Comparison of ENCODE assay signal across 15 cellular contexts in genomic region chr12:2417761-2418160, GRCh38.
A peak's percentile ranks its signal among the peaks of the same experiment; 100 is the strongest.
DNase-seq lines count a peak whose midpoint lies in the region; ATAC-seq lines count a peak whose summit lies in the region.
"Had no signal": no experiment of that assay in that cellular context is flagged by ENCODE, and none has a peak within 500 bp of the region (broad histone marks: within the 10 kb centered on the region; RNA-seq: fewer than 3 reads in every experiment).

No MANE protein-coding gene starts in this region.

- H3K27me3 ChIP-seq in H7 (ENCODE audit: control insufficient read depth, insufficient read depth, low read length) (no peaks in the 10 kb centered on the region), iPS DF 6.9 (ENCODE audit: control insufficient read depth, insufficient read depth, low read length) (no peaks in the 10 kb centered on the region), rectal smooth muscle tissue (ENCODE audit: control insufficient read depth, insufficient read depth, low read length) (no peaks in the 10 kb centered on the region), trophoblast cell (ENCODE audit: insufficient read depth, low read length) (no peaks in the 10 kb centered on the region)
- H3K27me3 ChIP-seq: Peyer's patch had no signal

- H4K12ac ChIP-seq in trophoblast cell (ENCODE audit: low read depth, low read length): no peak overlapping the region

- H3K36me3 ChIP-seq in H7 (replicated peaks; ENCODE audit: control insufficient read depth, insufficient read depth, low read length): no peaks in the 10 kb centered on the region
- no peaks in the 10 kb centered on the region for H3K36me3 ChIP-seq in iPS DF 6.9 (ENCODE audit: control insufficient read depth, insufficient read depth, low read length)
- no peaks in the 10 kb centered on the region for H3K36me3 ChIP-seq in rectal smooth muscle tissue (ENCODE audit: control insufficient read depth, insufficient read depth, low read length)
- H3K36me3 ChIP-seq in trophoblast cell (ENCODE audit: control insufficient read depth in 1 of 2, insufficient read depth in 2 of 2, low read length in 2 of 2): no peaks in the 10 kb centered on the region
- H3K36me3 ChIP-seq: Peyer's patch had no signal

- no peak overlapping the region for H3K18ac ChIP-seq in trophoblast cell (ENCODE audit: low read length)

- H3K9me3 ChIP-seq in iPS DF 6.9 (ENCODE audit: control insufficient read depth, insufficient read depth, low read length) (no peaks in the 10 kb centered on the region), trophoblast cell (ENCODE audit: insufficient read depth, low read depth, low read length) (no peaks in the 10 kb centered on the region)
- H3K9me3 ChIP-seq: Peyer's patch had no signal

- WGBS in iPS DF 6.9 (ENCODE audit: insufficient coverage, insufficient read length): no CpG with 5 or more reads among the region's 4 CpGs
- no CpG with 5 or more reads among the region's 4 CpGs for WGBS in trophoblast cell (ENCODE audit: extremely low coverage, insufficient coverage, insufficient read length)

- H4K91ac ChIP-seq in trophoblast cell (ENCODE audit: low read depth, low read length): no peak overlapping the region

- ATAC-seq in HG03039 (IDR thresholded peaks at IDR 0.05; ENCODE audit: unreplicated experiment) (no peak), HG03469 (IDR thresholded peaks at IDR 0.05; ENCODE audit: unreplicated experiment) (no peak)

- H3K4me2 ChIP-seq in trophoblast cell (ENCODE audit: low read length): no peak overlapping the region

- H2BK120ac ChIP-seq in trophoblast cell (ENCODE audit: insufficient read depth, low read length, poor library complexity): no peak overlapping the region

- H2AK5ac ChIP-seq in trophoblast cell (ENCODE audit: low read length): no peak overlapping the region

- H3K4me1 ChIP-seq in iPS DF 6.9 (ENCODE audit: control insufficient read depth, insufficient read depth, low read length): peaks cover 12% of the 10 kb centered on the region; the same call in 1 of the 2 replicates
- peaks cover 21% of the 10 kb centered on the region for H3K4me1 ChIP-seq in rectal smooth muscle tissue (ENCODE audit: control insufficient read depth, insufficient read depth, low read length)
- H3K4me1 ChIP-seq in trophoblast cell (ENCODE audit: control insufficient read depth in 1 of 2, insufficient read depth in 2 of 2, low read length in 2 of 2): no peaks in the 10 kb centered on the region
- H3K4me1 ChIP-seq: Peyer's patch had no signal

- no peak overlapping the region for H2AFZ ChIP-seq in trophoblast cell (ENCODE audit: insufficient read depth, low read length, poor library complexity)
- H2AFZ ChIP-seq: GM23248 had no signal

- H2BK12ac ChIP-seq in trophoblast cell (ENCODE audit: low read length): no peak overlapping the region

- no peak overlapping the region for H4K8ac ChIP-seq in trophoblast cell (ENCODE audit: low read depth, low read length)

- H3K9ac ChIP-seq in rectal smooth muscle tissue (ENCODE audit: low read length): no peak overlapping the region
- H3K9ac ChIP-seq in trophoblast cell (ENCODE audit: low read length): no peak overlapping the region
- H3K9ac ChIP-seq: GM23248 had no signal

- H3K4me3 ChIP-seq in H7 (ENCODE audit: insufficient read depth, low read depth, low read length) (no peak overlapping the region), iPS DF 6.9 (ENCODE audit: low read length) (no peak overlapping the region), rectal smooth muscle tissue (ENCODE audit: low read length) (no peak overlapping the region), trophoblast cell (ENCODE audit: low read depth, low read length) (no peak overlapping the region)
- H3K4me3 ChIP-seq: GM23248, Peyer's patch had no signal

- H3K4ac ChIP-seq in trophoblast cell (ENCODE audit: low read depth, low read length): no peak overlapping the region

- no peak overlapping the region for H3K23ac ChIP-seq in trophoblast cell (ENCODE audit: low read length)

- no peak overlapping the region for H3K27ac ChIP-seq in iPS DF 6.9 (ENCODE audit: low read length)
- peak overlapping the region; percentile 42 for H3K27ac ChIP-seq in rectal smooth muscle tissue (ENCODE audit: low read depth, low read length)
- no peak overlapping the region for H3K27ac ChIP-seq in trophoblast cell (ENCODE audit: low read depth, low read length)
- H3K27ac ChIP-seq: GM23248, Peyer's patch had no signal

- no peak overlapping the region for H3K14ac ChIP-seq in trophoblast cell (ENCODE audit: low read length)

- DNase-seq in H7: peak; percentile 79
- peak; percentile 33 for DNase-seq in NCI-H69 (lab: John Stamatoyannopoulos, UW)
- DNase-seq in iPS DF 6.9 (ENCODE audit: low read depth, low spot score): peak; percentile 29
- no peak for DNase-seq in trophoblast cell
- no peak for DNase-seq in T1000 (lab: John Stamatoyannopoulos, UW)
- DNase-seq: CD4-positive, CD25-positive, alpha-beta regulatory T cell; EL; GM23248; Karpas-422; NCI-H1694 treated with DMSO at 0.1 percent for 48 hours; NCI-H82; Peyer's patch had no signal

- no peaks in the 10 kb centered on the region for H3K79me2 ChIP-seq in trophoblast cell (ENCODE audit: control insufficient read depth, insufficient read depth, low read length, poor library complexity)

- no peaks in the 10 kb centered on the region for H3K79me1 ChIP-seq in trophoblast cell (ENCODE audit: low read length)

- no peak overlapping the region for H2BK5ac ChIP-seq in trophoblast cell (ENCODE audit: low read depth, low read length, poor library complexity)

Comparison
In these comparisons a context has a peak if more than half of its experiments do, and no peak if none do; other contexts are left out.
1. DNase-seq: peak in H7 (single experiment), NCI-H69 (single experiment) and iPS DF 6.9 (single experiment); none in trophoblast cell (0 of 2) and T1000 (single experiment).